Comparison of ENCODE assay signal across 8 cellular contexts in the genomic region with DNA sequence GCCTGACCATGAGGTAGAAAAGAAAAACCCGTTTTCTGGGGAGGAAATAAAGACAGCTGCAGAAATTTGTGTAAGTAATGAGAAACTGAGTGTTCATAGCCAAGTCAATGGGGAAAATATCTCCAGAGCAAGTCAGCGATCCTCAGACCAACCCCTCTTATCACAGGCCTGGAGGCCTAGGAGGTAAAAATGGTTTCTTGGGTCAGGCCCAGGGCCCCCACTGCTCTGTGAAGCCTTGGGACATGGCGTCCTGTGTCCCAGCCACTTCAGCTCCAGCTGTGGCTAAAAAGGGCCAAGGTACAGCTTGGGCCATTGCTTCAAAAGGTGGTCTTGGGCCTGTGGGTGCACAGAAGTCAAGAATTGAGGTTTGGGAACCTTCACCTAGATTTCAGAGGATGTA.
"Had no signal": no experiment of that assay in that cellular context is flagged by ENCODE, and none has a peak within 500 bp of the region (broad histone marks: within the 10 kb centered on the region; RNA-seq: fewer than 3 reads in every experiment).

No MANE protein-coding gene starts in this region.

- H3K4me1 Mint-ChIP-seq: IgD-negative memory B cell had no signal

- FAIRE-seq: HepG2, HTR-8/SVneo had no signal

- H3K27me3 Mint-ChIP-seq: IgD-negative memory B cell had no signal

- H3K27ac ChIP-seq: HL-60, KMS-11 had no signal

- H3K4me2 ChIP-seq: KMS-11 had no signal

- H3K27ac Mint-ChIP-seq: IgD-negative memory B cell had no signal

- DNase-seq: IMR-90, KBM-7, KG1 had no signal

- H3K9ac ChIP-seq: KMS-11 had no signal

- ATAC-seq: HepG2 had no signal
